In genomic region chr7:128200376-128200775, GRCh38 we compare ENCODE assay signal across 1 cellular context.
TF ChIP-seq lines count a peak whose summit lies in the region.

No MANE protein-coding gene starts in this region.

TF ChIP-seq in H1, 55 proteins besides CTCF, POLR2A, EP300 and RAD21:
- TF ChIP-seq SIX5 (IDR thresholded peaks at IDR 0.05; ENCODE audit: low read depth, low read length): no peak
- TF ChIP-seq POU5F1 (IDR thresholded peaks at IDR 0.05; ENCODE audit: low read depth, low read length): no peak
- TF ChIP-seq ZNF274 (IDR thresholded peaks at IDR 0.05; ENCODE audit: borderline replicate concordance, extremely low read depth, low read length): no peak
- TF ChIP-seq KDM1A (IDR thresholded peaks at IDR 0.05; ENCODE audit: borderline replicate concordance, low read length): no peak
- TF ChIP-seq EGR1 (IDR thresholded peaks at IDR 0.05; ENCODE audit: borderline replicate concordance, low read depth, low read length): no peak
- no peak for TF ChIP-seq JUND (IDR thresholded peaks at IDR 0.05; ENCODE audit: low read length)
- TF ChIP-seq SUZ12 (IDR thresholded peaks at IDR 0.05; ENCODE audit: low read length): no peak
- no peak for TF ChIP-seq TAF7 (optimal IDR thresholded peaks at IDR 0.05; ENCODE audit: borderline replicate concordance, low read depth, low read length)
- TF ChIP-seq CEBPB (IDR thresholded peaks at IDR 0.05; ENCODE audit: low read depth, low read length): no peak
- TF ChIP-seq SP4 (IDR thresholded peaks at IDR 0.05; ENCODE audit: low read length): no peak
- TF ChIP-seq ATF2 (IDR thresholded peaks at IDR 0.05; ENCODE audit: low read length): no peak
- no peak for TF ChIP-seq GABPA (IDR thresholded peaks at IDR 0.05; ENCODE audit: borderline replicate concordance, insufficient read depth, low read length)
- TF ChIP-seq NANOG (IDR thresholded peaks at IDR 0.05; ENCODE audit: insufficient read depth, low read depth, low read length, poor library complexity, severe bottlenecking): no peak
